ENCODE assay signal across 1 cellular context in genomic region chr14:60654303-60654925, GRCh38.
TF ChIP-seq lines count a peak whose summit lies in the region.

No MANE protein-coding gene starts in this region.

TF ChIP-seq in GM23338, 12 proteins besides CTCF, POLR2A, EP300 and RAD21 (continued from another document):
- TF ChIP-seq ETS1 (IDR thresholded peaks at IDR 0.05), result no peak
- TF ChIP-seq ZNF331 (CRISPR knock-in tag; IDR thresholded peaks at IDR 0.05; ENCODE audit: low read depth), result no peak
- no peak for TF ChIP-seq POLR2AphosphoS5 (IDR thresholded peaks at IDR 0.05; ENCODE audit: low read depth)
